ENCODE assay signal across 23 cellular contexts in the genomic region with DNA sequence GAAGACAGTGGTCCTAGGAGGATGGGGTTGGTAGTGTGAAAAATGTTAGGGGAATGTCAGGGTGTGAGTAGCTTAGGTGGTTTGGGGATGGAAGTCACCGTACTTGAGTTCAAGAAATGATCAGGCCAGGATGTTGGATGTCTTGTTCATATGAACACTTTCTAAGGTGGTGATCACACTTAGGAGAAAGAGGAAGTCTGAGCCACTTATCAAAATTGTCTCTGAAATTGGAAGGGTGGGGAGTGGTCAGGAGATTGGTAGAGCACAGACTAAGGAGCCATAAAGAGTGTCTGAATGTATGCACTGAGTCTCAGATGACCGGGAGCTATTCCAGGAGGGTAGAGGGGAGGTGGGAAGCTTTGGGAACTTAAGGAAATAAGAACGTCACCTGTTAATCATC. TPM values are rescaled to one million over a fixed set of nuclear protein-coding genes. Genes with fewer than 3 reads are reported as not detected.
DNase-seq lines count a peak whose midpoint lies in the region; ATAC-seq and TF ChIP-seq lines count a peak whose summit lies in the region.
"Had no signal": no experiment of that assay in that cellular context is flagged by ENCODE, and none has a peak within 500 bp of the region (broad histone marks: within the 10 kb centered on the region; RNA-seq: fewer than 3 reads in every experiment).

No MANE protein-coding gene starts in this region.

- intact Hi-C loops in natural killer cell (cut with micrococcal nuclease): no loop called here
- intact Hi-C loops in activated T-helper 2 cell treated with anti-CD3 and anti-CD28 coated beads, Interferon-gamma antibody, Interleukin-2, Interleukin-4, amounts not matched to agents 10 μg/mL and 5 μg/mL and 100 μg/mL, durations not matched to agents 14 hours and 24 hours and 36 hours (cut with micrococcal nuclease): loop anchor here (10.0 kb wide), 1 partner anchor 139 kb away; no protein-coding TSS in a partner anchor

- H3K4me3 Mint-ChIP-seq in natural killer cell treated with Interleukin-12 subunit alpha and Interleukin-12 subunit beta and Interleukin-15 and Interleukin-18, amount 100 ng/mL, for 72 hours: peak overlapping the region; percentile 24
- H3K4me3 Mint-ChIP-seq in natural killer cell: no peak overlapping the region
- no peak overlapping the region for H3K4me3 Mint-ChIP-seq in activated T-helper 2 cell treated with anti-CD3 and anti-CD28 coated beads, Interferon-gamma antibody, Interleukin-2, Interleukin-4, amounts not matched to agents 10 μg/mL and 5 μg/mL and 100 μg/mL, durations not matched to agents 14 hours and 24 hours and 36 hours (ENCODE audit: low read depth)
- no peak overlapping the region for H3K4me3 Mint-ChIP-seq in stimulated activated memory B cell treated with anti-CD40 and anti-IgM and Interleukin-4, amounts not matched to agents 10 μg/mL and 1 μg/mL and 100 μg/mL, for 72 hours
- H3K4me3 Mint-ChIP-seq: CD8-positive, alpha-beta memory T cell; immature natural killer cell; type B pancreatic cell had no signal

- peaks cover 5% of the 10 kb centered on the region for H3K36me3 Mint-ChIP-seq in natural killer cell treated with Interleukin-12 subunit alpha and Interleukin-12 subunit beta and Interleukin-15 and Interleukin-18, amount 100 ng/mL, for 72 hours
- H3K36me3 Mint-ChIP-seq in natural killer cell: no peaks in the 10 kb centered on the region
- peaks cover 34% of the 10 kb centered on the region for H3K36me3 Mint-ChIP-seq in activated T-helper 2 cell treated with anti-CD3 and anti-CD28 coated beads, Interferon-gamma antibody, Interleukin-2, Interleukin-4, amounts not matched to agents 10 μg/mL and 5 μg/mL and 100 μg/mL, durations not matched to agents 14 hours and 24 hours and 36 hours (ENCODE audit: low read depth)
- H3K36me3 Mint-ChIP-seq in stimulated activated memory B cell treated with anti-CD40 and anti-IgM and Interleukin-4, amounts not matched to agents 10 μg/mL and 1 μg/mL and 100 μg/mL, for 72 hours: peaks cover 10% of the 10 kb centered on the region
- H3K36me3 Mint-ChIP-seq: immature natural killer cell had no signal

- H3K4me1 Mint-ChIP-seq in natural killer cell treated with Interleukin-12 subunit alpha and Interleukin-12 subunit beta and Interleukin-15 and Interleukin-18, amount 100 ng/mL, for 72 hours (ENCODE audit: low read depth in 2 of 2): peaks cover 11 to 13% of the 10 kb centered on the region in 2 donors
- peaks cover 7 to 26% of the 10 kb centered on the region in 2 donors for H3K4me1 Mint-ChIP-seq in natural killer cell
- H3K4me1 Mint-ChIP-seq in activated T-helper 2 cell treated with anti-CD3 and anti-CD28 coated beads, Interferon-gamma antibody, Interleukin-2, Interleukin-4, amounts not matched to agents 10 μg/mL and 5 μg/mL and 100 μg/mL, durations not matched to agents 14 hours and 24 hours and 36 hours (ENCODE audit: low read depth): peaks cover 37% of the 10 kb centered on the region
- no peaks in the 10 kb centered on the region for H3K4me1 Mint-ChIP-seq in stimulated activated memory B cell treated with anti-CD40 and anti-IgM and Interleukin-4, amounts not matched to agents 10 μg/mL and 1 μg/mL and 100 μg/mL, for 72 hours

- TF ChIP-seq CTCF in natural killer cell (IDR thresholded peaks at IDR 0.05): no peak

- peaks cover 0 to 3% of the 10 kb centered on the region in 2 donors for H3K27me3 Mint-ChIP-seq in natural killer cell treated with Interleukin-12 subunit alpha and Interleukin-12 subunit beta and Interleukin-15 and Interleukin-18, amount 100 ng/mL, for 72 hours
- no peaks in the 10 kb centered on the region for H3K27me3 Mint-ChIP-seq in natural killer cell (ENCODE audit: low read depth in 2 of 2)
- no peaks in the 10 kb centered on the region for H3K27me3 Mint-ChIP-seq in activated T-helper 2 cell treated with anti-CD3 and anti-CD28 coated beads, Interferon-gamma antibody, Interleukin-2, Interleukin-4, amounts not matched to agents 10 μg/mL and 5 μg/mL and 100 μg/mL, durations not matched to agents 14 hours and 24 hours and 36 hours (ENCODE audit: low read depth)
- H3K27me3 Mint-ChIP-seq in stimulated activated memory B cell treated with anti-CD40 and anti-IgM and Interleukin-4, amounts not matched to agents 10 μg/mL and 1 μg/mL and 100 μg/mL, for 72 hours: no peaks in the 10 kb centered on the region
- H3K27me3 Mint-ChIP-seq: CD8-positive, alpha-beta memory T cell; type B pancreatic cell had no signal

- no peaks in the 10 kb centered on the region for H3K9me3 Mint-ChIP-seq in natural killer cell treated with Interleukin-12 subunit alpha and Interleukin-12 subunit beta and Interleukin-15 and Interleukin-18, amount 100 ng/mL, for 72 hours
- H3K9me3 Mint-ChIP-seq in natural killer cell: no peaks in the 10 kb centered on the region
- H3K9me3 Mint-ChIP-seq in activated T-helper 2 cell treated with anti-CD3 and anti-CD28 coated beads, Interferon-gamma antibody, Interleukin-2, Interleukin-4, amounts not matched to agents 10 μg/mL and 5 μg/mL and 100 μg/mL, durations not matched to agents 14 hours and 24 hours and 36 hours: no peaks in the 10 kb centered on the region
- no peaks in the 10 kb centered on the region for H3K9me3 Mint-ChIP-seq in stimulated activated memory B cell treated with anti-CD40 and anti-IgM and Interleukin-4, amounts not matched to agents 10 μg/mL and 1 μg/mL and 100 μg/mL, for 72 hours
- H3K9me3 Mint-ChIP-seq: CD8-positive, alpha-beta memory T cell; immature natural killer cell; type B pancreatic cell had no signal

- no peak for ATAC-seq in natural killer cell treated with Interleukin-12 subunit alpha and Interleukin-12 subunit beta and Interleukin-15 and Interleukin-18, amount 100 ng/mL, for 72 hours
- ATAC-seq in natural killer cell: no peak
- no peak for ATAC-seq in stimulated activated memory B cell treated with anti-CD40 and anti-IgM and Interleukin-4, amounts not matched to agents 10 μg/mL and 1 μg/mL and 100 μg/mL, for 72 hours
- ATAC-seq in HG02642 (IDR thresholded peaks at IDR 0.05; ENCODE audit: poor library complexity, unreplicated experiment): no peak
- ATAC-seq: left ventricle myocardium superior had no signal

- no peak for DNase-seq in natural killer cell treated with Interleukin-12 subunit alpha and Interleukin-12 subunit beta and Interleukin-15 and Interleukin-18, amount 100 ng/mL, for 72 hours (ENCODE audit: low spot score)
- no peak for DNase-seq in natural killer cell
- no peak for DNase-seq in activated T-helper 2 cell treated with anti-CD3 and anti-CD28 coated beads, Interferon-gamma antibody, Interleukin-2, Interleukin-4, amounts not matched to agents 10 μg/mL and 5 μg/mL and 100 μg/mL, durations not matched to agents 14 hours and 24 hours and 36 hours (ENCODE audit: low spot score)
- no peak for DNase-seq in KBM-7
- DNase-seq: activated CD4-positive, alpha-beta T cell treated with anti-CD3 and anti-CD28 coated beads for 1 hour; activated effector memory CD4-positive, alpha-beta T cell treated with Interleukin-2 at 50 U/mL for 16 hours; anterior cingulate cortex; caudate nucleus; CD8-positive, alpha-beta memory T cell; DMS53; foreskin fibroblast; GF-D8; immature natural killer cell; IMR-90; left ventricle myocardium superior; MG63; NCI-H1436 treated with DMSO at 0.1 percent for 48 hours; NCI-H510A treated with DMSO at 0.1 percent for 48 hours; small intestine; stimulated activated CD4-positive, alpha-beta T cell treated with anti-CD3 and anti-CD28 coated beads, Interleukin-2, amount 100 ng/mL, for 48 hours had no signal

- H3K27ac Mint-ChIP-seq in natural killer cell treated with Interleukin-12 subunit alpha and Interleukin-12 subunit beta and Interleukin-15 and Interleukin-18, amount 100 ng/mL, for 72 hours: peak overlapping the region; percentile 1 to 56
- peak overlapping the region in 1 of 2 donors; percentile 79 for H3K27ac Mint-ChIP-seq in natural killer cell
- peak overlapping the region; percentile 4 for H3K27ac Mint-ChIP-seq in activated T-helper 2 cell treated with anti-CD3 and anti-CD28 coated beads, Interferon-gamma antibody, Interleukin-2, Interleukin-4, amounts not matched to agents 10 μg/mL and 5 μg/mL and 100 μg/mL, durations not matched to agents 14 hours and 24 hours and 36 hours
- peak overlapping the region; percentile 48 for H3K27ac Mint-ChIP-seq in stimulated activated memory B cell treated with anti-CD40 and anti-IgM and Interleukin-4, amounts not matched to agents 10 μg/mL and 1 μg/mL and 100 μg/mL, for 72 hours
- H3K27ac Mint-ChIP-seq: type B pancreatic cell had no signal

- in situ Hi-C loops in KBM-7 (cut with MboI; ENCODE audit: low pct_unique_long_range_greater_than_20kb, low sequenced_read_pairs): no loop called here

RNA-seq across cellular contexts. Expression of gene CMC4, which starts 17.3 kb away (rescaled TPM):
- total RNA-seq in natural killer cell treated with Interleukin-12 subunit alpha and Interleukin-12 subunit beta and Interleukin-15 and Interleukin-18, amount 100 ng/mL, for 72 hours: 1 to 10 TPM in 1 of 2 donors, not detected in 1; 1.4 TPM
- 1 to 10 TPM; 2.7 to 9.2 (median 5.2) TPM for total RNA-seq in natural killer cell
- total RNA-seq in activated T-helper 2 cell treated with anti-CD3 and anti-CD28 coated beads, Interferon-gamma antibody, Interleukin-2, Interleukin-4, amounts not matched to agents 10 μg/mL and 5 μg/mL and 100 μg/mL, durations not matched to agents 14 hours and 24 hours and 36 hours: 1.9 and 4.3 TPM in 2 replicates

RNA-seq across cellular contexts. Expression of gene MTCP1, which starts 17.3 kb away (rescaled TPM):
- 10 to 100 TPM; 12.4 to 17.4 TPM for total RNA-seq in natural killer cell treated with Interleukin-12 subunit alpha and Interleukin-12 subunit beta and Interleukin-15 and Interleukin-18, amount 100 ng/mL, for 72 hours
- total RNA-seq in natural killer cell: 10 to 100 TPM; 12.1 to 17.3 (median 14.0) TPM
- total RNA-seq in activated T-helper 2 cell treated with anti-CD3 and anti-CD28 coated beads, Interferon-gamma antibody, Interleukin-2, Interleukin-4, amounts not matched to agents 10 μg/mL and 5 μg/mL and 100 μg/mL, durations not matched to agents 14 hours and 24 hours and 36 hours: 12.3 and 19.0 TPM in 2 replicates

RNA-seq across cellular contexts. Expression of gene BRCC3, which starts 17.7 kb away (rescaled TPM):
- total RNA-seq in natural killer cell treated with Interleukin-12 subunit alpha and Interleukin-12 subunit beta and Interleukin-15 and Interleukin-18, amount 100 ng/mL, for 72 hours: 10 to 100 TPM; 34.5 to 36.1 TPM
- 10 to 100 TPM; 15.0 to 20.8 (median 17.9) TPM for total RNA-seq in natural killer cell
- 29.3 and 34.9 TPM in 2 replicates for total RNA-seq in activated T-helper 2 cell treated with anti-CD3 and anti-CD28 coated beads, Interferon-gamma antibody, Interleukin-2, Interleukin-4, amounts not matched to agents 10 μg/mL and 5 μg/mL and 100 μg/mL, durations not matched to agents 14 hours and 24 hours and 36 hours

RNA-seq across cellular contexts. Expression of gene FUNDC2, which starts 27.0 kb away (rescaled TPM):
- 10 to 100 TPM; 47.2 to 62.5 TPM for total RNA-seq in natural killer cell treated with Interleukin-12 subunit alpha and Interleukin-12 subunit beta and Interleukin-15 and Interleukin-18, amount 100 ng/mL, for 72 hours
- 10 to 100 TPM; 49.7 to 52.9 (median 52.1) TPM for total RNA-seq in natural killer cell
- total RNA-seq in activated T-helper 2 cell treated with anti-CD3 and anti-CD28 coated beads, Interferon-gamma antibody, Interleukin-2, Interleukin-4, amounts not matched to agents 10 μg/mL and 5 μg/mL and 100 μg/mL, durations not matched to agents 14 hours and 24 hours and 36 hours: 70.1 and 70.7 TPM in 2 replicates

RNA-seq across cellular contexts. Expression of gene F8, which starts 31.1 kb away (rescaled TPM):
- 1 to 10 TPM; 2.7 to 2.9 TPM for total RNA-seq in natural killer cell treated with Interleukin-12 subunit alpha and Interleukin-12 subunit beta and Interleukin-15 and Interleukin-18, amount 100 ng/mL, for 72 hours
- total RNA-seq in natural killer cell: 1 to 10 TPM; 1.4 to 4.6 (median 2.8) TPM
- total RNA-seq in activated T-helper 2 cell treated with anti-CD3 and anti-CD28 coated beads, Interferon-gamma antibody, Interleukin-2, Interleukin-4, amounts not matched to agents 10 μg/mL and 5 μg/mL and 100 μg/mL, durations not matched to agents 14 hours and 24 hours and 36 hours: 3.6 and 3.7 TPM in 2 replicates
